ENCODE assay signal across 18 cellular contexts in the genomic region with DNA sequence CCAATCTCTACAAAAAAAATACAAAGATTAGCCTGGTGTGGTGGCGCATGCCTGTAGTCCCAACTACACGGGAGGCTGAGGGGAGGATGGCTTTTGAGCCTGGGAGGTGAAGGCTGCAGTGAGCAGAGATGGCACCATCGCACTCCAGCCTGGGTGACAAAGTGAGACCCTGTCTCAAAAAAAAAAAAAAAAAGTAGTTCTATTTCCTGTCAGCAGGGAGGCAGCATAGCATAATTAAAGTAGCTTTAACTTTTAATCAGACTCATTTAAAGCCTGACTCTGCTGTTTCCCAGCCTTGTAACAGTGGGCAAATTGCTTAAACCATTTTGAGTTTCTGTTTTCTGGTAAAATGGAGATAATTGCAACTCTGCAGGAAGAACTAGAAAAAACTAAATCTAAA.
"Had no signal": no experiment of that assay in that cellular context is flagged by ENCODE, and none has a peak within 500 bp of the region (broad histone marks: within the 10 kb centered on the region; RNA-seq: fewer than 3 reads in every experiment).

No MANE protein-coding gene starts in this region.

- H3K9me3 ChIP-seq: esophagus muscularis mucosa, lower lobe of right lung, prostate gland, thyroid gland, vagina had no signal

- ATAC-seq: left colon; lower lobe of right lung; right cardiac atrium; stimulated activated naive B cell treated with anti-CD40 and anti-IgM and Interleukin-4, amounts not matched to agents 10 μg/mL and 1 μg/mL and 100 μg/mL, for 72 hours had no signal

- H3K36me3 ChIP-seq: prostate gland, thyroid gland, vagina had no signal

- H3K27me3 ChIP-seq: esophagus muscularis mucosa, thyroid gland, vagina had no signal

- DNase-seq: activated CD4-positive, alpha-beta T cell treated with anti-CD3 and anti-CD28 coated beads for 4 hours; activated CD8-positive, alpha-beta memory T cell treated with anti-CD3 and anti-CD28 coated beads for 24 hours; activated naive CD4-positive, alpha-beta T cell; left colon; lower lobe of right lung; midbrain; occipital lobe; right cardiac atrium; stimulated activated CD4-positive, alpha-beta T cell treated with anti-CD3 and anti-CD28 coated beads, Interleukin-15, amount 100 ng/mL, for 24 hours; stimulated activated CD4-positive, alpha-beta T cell treated with anti-CD3 and anti-CD28 coated beads, Interleukin-4, amount 100 ng/mL, for 1 hour; stimulated activated naive B cell treated with anti-CD40 and anti-IgM and Interleukin-4, amounts not matched to agents 10 μg/mL and 1 μg/mL and 100 μg/mL, for 72 hours; T-helper 1 cell; thyroid gland; WERI-Rb-1 had no signal

- H3K4me1 ChIP-seq: prostate gland had no signal

- H3K27ac ChIP-seq: esophagus muscularis mucosa, lower lobe of right lung, prostate gland, skin epidermis, thyroid gland, vagina, WERI-Rb-1 had no signal

- H3K27me3 Mint-ChIP-seq: stimulated activated naive B cell treated with anti-CD40 and anti-IgM and Interleukin-4, amounts not matched to agents 10 μg/mL and 1 μg/mL and 100 μg/mL, for 72 hours had no signal

- H3K4me3 ChIP-seq: esophagus muscularis mucosa, lower lobe of right lung, prostate gland, skin epidermis, thyroid gland, vagina had no signal

- H3K4me3 Mint-ChIP-seq: stimulated activated naive B cell treated with anti-CD40 and anti-IgM and Interleukin-4, amounts not matched to agents 10 μg/mL and 1 μg/mL and 100 μg/mL, for 72 hours had no signal

- H3K9me3 Mint-ChIP-seq: stimulated activated naive B cell treated with anti-CD40 and anti-IgM and Interleukin-4, amounts not matched to agents 10 μg/mL and 1 μg/mL and 100 μg/mL, for 72 hours had no signal
